In genomic region chr16:77993111-77993571, GRCh38 we compare ENCODE assay signal across 10 cellular contexts. TPM values are rescaled to one million over a fixed set of nuclear protein-coding genes. Genes with fewer than 3 reads are reported as not detected.
DNase-seq lines count a peak whose midpoint lies in the region; ATAC-seq and TF ChIP-seq lines count a peak whose summit lies in the region.
"Had no signal": no experiment of that assay in that cellular context is flagged by ENCODE, and none has a peak within 500 bp of the region (broad histone marks: within the 10 kb centered on the region; RNA-seq: fewer than 3 reads in every experiment).

No MANE protein-coding gene starts in this region.

- 44% methylated on average over 3 of the region's 3 CpGs for WGBS in esophagus muscularis mucosa

- H3K4me3 Mint-ChIP-seq in activated naive CD8-positive, alpha-beta T cell treated with anti-CD3 and anti-CD28 coated beads, Interleukin-2, amount 50 U/mL, for 24 hours, result no peak overlapping the region

- peaks cover 0 to 9% (median 0%) of the 10 kb centered on the region in 11 experiments; a peak in 1 of 22 replicates for H3K36me3 ChIP-seq in BLaER1 treated with 17β-estradiol and CSF1 and Interleukin-3, amounts not matched to agents 10 nM and 100 nM
- H3K36me3 ChIP-seq in esophagus muscularis mucosa, result no peaks in the 10 kb centered on the region
- no peaks in the 10 kb centered on the region for H3K36me3 ChIP-seq in muscle layer of colon (ENCODE audit: insufficient read depth, low read length)

- no peaks in the 10 kb centered on the region for H4K20me1 ChIP-seq in BLaER1 treated with 17β-estradiol and CSF1 and Interleukin-3, amounts not matched to agents 10 nM and 100 nM

- H3K4me1 ChIP-seq in BLaER1 treated with 17β-estradiol and CSF1 and Interleukin-3, amounts not matched to agents 10 nM and 100 nM, result peaks cover 0 to 11% (median 9%) of the 10 kb centered on the region in 10 experiments; a peak in 12 of 20 replicates
- peaks cover 5 to 24% (median 13%) of the 10 kb centered on the region in 4 donors for H3K4me1 ChIP-seq in esophagus muscularis mucosa
- H3K4me1 ChIP-seq in muscle layer of colon (ENCODE audit: insufficient read depth, low read length), result peaks cover 21% of the 10 kb centered on the region

- H3K27ac ChIP-seq in BLaER1 treated with 17β-estradiol and CSF1 and Interleukin-3, amounts not matched to agents 10 nM and 100 nM, result no peak overlapping the region
- H3K27ac ChIP-seq in esophagus muscularis mucosa (replicated peaks in 1 of 4), result peak overlapping the region; percentile 54 to 74 (median 55)
- H3K27ac ChIP-seq in muscle layer of colon (ENCODE audit: low read depth, low read length), result peak overlapping the region; percentile 39

- H3K9me3 Mint-ChIP-seq in activated naive CD8-positive, alpha-beta T cell treated with anti-CD3 and anti-CD28 coated beads, Interleukin-2, amount 50 U/mL, for 24 hours, result peaks cover 19% of the 10 kb centered on the region

- no peak overlapping the region for H3K4me3 ChIP-seq in BLaER1 treated with 17β-estradiol and CSF1 and Interleukin-3, amounts not matched to agents 10 nM and 100 nM
- H3K4me3 ChIP-seq in esophagus muscularis mucosa (peak overlapping the region in 1 of 4 donors; percentile 22), muscle layer of colon (ENCODE audit: low read depth in 1 of 2, low read length in 2 of 2) (no peak overlapping the region)

- no peaks in the 10 kb centered on the region for H3K36me3 Mint-ChIP-seq in activated naive CD8-positive, alpha-beta T cell treated with anti-CD3 and anti-CD28 coated beads, Interleukin-2, amount 50 U/mL, for 24 hours (ENCODE audit: low read depth)

- H3K9ac ChIP-seq in BLaER1 treated with 17β-estradiol and CSF1 and Interleukin-3, amounts not matched to agents 10 nM and 100 nM, result no peak overlapping the region
- no peak overlapping the region for H3K9ac ChIP-seq in muscle layer of colon (ENCODE audit: low read length)

- no peak for TF ChIP-seq EP300 in esophagus muscularis mucosa (IDR thresholded peaks at IDR 0.05)

- intact Hi-C loops in esophagus muscularis mucosa (cut with DNase I), result no loop called here

- H3K27me3 Mint-ChIP-seq in activated naive CD8-positive, alpha-beta T cell treated with anti-CD3 and anti-CD28 coated beads, Interleukin-2, amount 50 U/mL, for 24 hours, result no peaks in the 10 kb centered on the region

- no peak overlapping the region for H3K27ac Mint-ChIP-seq in activated naive CD8-positive, alpha-beta T cell treated with anti-CD3 and anti-CD28 coated beads, Interleukin-2, amount 50 U/mL, for 24 hours

- no peak for TF ChIP-seq POLR2A in esophagus muscularis mucosa (IDR thresholded peaks at IDR 0.05; ENCODE audit: low read depth)

- peak overlapping the region in 7 of 11 experiments; percentile 21 to 59 (median 32); a peak in 13 of 22 replicates for H3K4me2 ChIP-seq in BLaER1 treated with 17β-estradiol and CSF1 and Interleukin-3, amounts not matched to agents 10 nM and 100 nM

- no peak for TF ChIP-seq CTCF in esophagus muscularis mucosa (IDR thresholded peaks at IDR 0.05)

- H3K27me3 ChIP-seq in BLaER1 treated with 17β-estradiol and CSF1 and Interleukin-3, amounts not matched to agents 10 nM and 100 nM, result no peaks in the 10 kb centered on the region
- H3K27me3 ChIP-seq in esophagus muscularis mucosa (no peaks in the 10 kb centered on the region), muscle layer of colon (ENCODE audit: control insufficient read depth in 1 of 2, insufficient read depth in 2 of 2, low read length in 2 of 2) (no peaks in the 10 kb centered on the region)

- no peaks in the 10 kb centered on the region for H3K4me1 Mint-ChIP-seq in activated naive CD8-positive, alpha-beta T cell treated with anti-CD3 and anti-CD28 coated beads, Interleukin-2, amount 50 U/mL, for 24 hours

- H3K9me3 ChIP-seq in BLaER1 treated with 17β-estradiol and CSF1 and Interleukin-3, amounts not matched to agents 10 nM and 100 nM (replicated peaks in 1 of 11), result peaks cover 21 to 59% (median 31%) of the 10 kb centered on the region in 11 experiments
- H3K9me3 ChIP-seq in esophagus muscularis mucosa, result peaks cover 0 to 10% (median 4%) of the 10 kb centered on the region in 4 donors
- peaks cover 10% of the 10 kb centered on the region for H3K9me3 ChIP-seq in muscle layer of colon (ENCODE audit: low read length)

- DNase-seq in NCI-H524 (lab: John Stamatoyannopoulos, UW) (peak; percentile 32 to 79), esophagus muscularis mucosa (ENCODE audit: extremely low spot score) (no peak), NCI-H345 (lab: John Stamatoyannopoulos, UW) (no peak)
- DNase-seq in stimulated activated naive CD4-positive, alpha-beta T cell treated with Interleukin-2 at 50 U/mL for 16 hours (lab: John Stamatoyannopoulos, UW), result no peak
- no peak for DNase-seq in activated naive CD8-positive, alpha-beta T cell treated with anti-CD3 and anti-CD28 coated beads, Interleukin-2, amount 50 U/mL, for 24 hours
- DNase-seq: activated T-cell treated with anti-CD3 and anti-CD28 coated beads, Interleukin-2, amount 50 U/mL, for 1 hour; T-helper 2 cell had no signal

- no peak for ATAC-seq in activated naive CD8-positive, alpha-beta T cell treated with anti-CD3 and anti-CD28 coated beads, Interleukin-2, amount 50 U/mL, for 24 hours
- no peak for ATAC-seq in HG03354 (IDR thresholded peaks at IDR 0.05; ENCODE audit: poor library complexity, severe bottlenecking, unreplicated experiment)

RNA-seq across cellular contexts. Expression of gene CLEC3A, which starts 29.2 kb away (rescaled TPM):
- total RNA-seq in esophagus muscularis mucosa, result under 1 TPM in 2 of 4 donors, not detected in 2; 0.17 to 0.42 TPM

Comparison
In these comparisons a context has a peak if more than half of its experiments do, and no peak if none do; other contexts are left out.
1. H3K27ac ChIP-seq: peak in esophagus muscularis mucosa (4 of 4) and muscle layer of colon (single experiment); none in BLaER1 treated with 17β-estradiol and CSF1 and Interleukin-3, amounts not matched to agents 10 nM and 100 nM (0 of 11).
2. DNase-seq: peak in NCI-H524 (2 of 2); none in esophagus muscularis mucosa (single experiment), NCI-H345 (single experiment), stimulated activated naive CD4-positive, alpha-beta T cell treated with Interleukin-2 at 50 U/mL for 16 hours (single experiment) and activated naive CD8-positive, alpha-beta T cell treated with anti-CD3 and anti-CD28 coated beads, Interleukin-2, amount 50 U/mL, for 24 hours (single experiment).